ENCODE assay signal across 8 cellular contexts in the genomic region with DNA sequence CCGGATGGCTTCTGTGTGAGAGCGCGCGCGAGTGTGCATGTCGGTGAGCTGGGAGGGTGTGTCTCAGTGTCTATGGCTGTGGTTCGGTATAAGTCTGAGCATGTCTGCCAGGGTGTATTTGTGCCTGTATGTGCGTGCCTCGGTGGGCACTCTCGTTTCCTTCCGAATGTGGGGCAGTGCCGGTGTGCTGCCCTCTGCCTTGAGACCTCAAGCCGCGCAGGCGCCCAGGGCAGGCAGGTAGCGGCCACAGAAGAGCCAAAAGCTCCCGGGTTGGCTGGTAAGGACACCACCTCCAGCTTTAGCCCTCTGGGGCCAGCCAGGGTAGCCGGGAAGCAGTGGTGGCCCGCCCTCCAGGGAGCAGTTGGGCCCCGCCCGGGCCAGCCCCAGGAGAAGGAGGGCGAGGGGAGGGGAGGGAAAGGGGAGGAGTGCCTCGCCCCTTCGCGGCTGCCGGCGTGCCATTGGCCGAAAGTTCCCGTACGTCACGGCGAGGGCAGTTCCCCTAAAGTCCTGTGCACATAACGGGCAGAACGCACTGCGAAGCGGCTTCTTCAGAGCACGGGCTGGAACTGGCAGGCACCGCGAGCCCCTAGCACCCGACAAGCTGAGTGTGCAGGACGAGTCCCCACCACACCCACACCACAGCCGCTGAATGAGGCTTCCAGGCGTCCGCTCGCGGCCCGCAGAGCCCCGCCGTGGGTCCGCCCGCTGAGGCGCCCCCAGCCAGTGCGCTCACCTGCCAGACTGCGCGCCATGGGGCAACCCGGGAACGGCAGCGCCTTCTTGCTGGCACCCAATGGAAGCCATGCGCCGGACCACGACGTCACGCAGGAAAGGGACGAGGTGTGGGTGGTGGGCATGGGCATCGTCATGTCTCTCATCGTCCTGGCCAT. TPM values are rescaled to one million over a fixed set of nuclear protein-coding genes. Genes with fewer than 3 reads are reported as not detected.
DNase-seq lines count a peak whose midpoint lies in the region; ATAC-seq and TF ChIP-seq lines count a peak whose summit lies in the region.

TSS of gene ADRB2 (plus strand) at position 530 of the 890 bp plus-strand sequence. CDS start at position 751, 221 bp downstream.

- DNase-seq in Caco-2: peak; percentile 84 to 85
- peak in 75 of 76 experiments; percentile 3 to 90 (median 74) for DNase-seq in HUDEP-2 (lab: John Stamatoyannopoulos, UW; ENCODE audit: unreplicated experiment in 76 of 76)
- peak; percentile 97 for DNase-seq in RWPE1 (ENCODE audit: low spot score)
- DNase-seq in activated gamma-delta T cell treated with anti-CD3 and anti-CD28 coated beads, Interleukin-2, amount 50 U/mL, for 16 hours (ENCODE audit: low read depth): peak; percentile 83
- DNase-seq in foreskin keratinocyte: peak; percentile 97 to 98
- peak; percentile 96 for DNase-seq in neural progenitor cell (ENCODE audit: low spot score)

- intact Hi-C loops in Caco-2 (cut with micrococcal nuclease; ENCODE audit: unreplicated experiment): loop anchor here (2.0 kb wide), 1 partner anchor 18 kb away; no protein-coding TSS in a partner anchor

- no peak within 1 kb of the TSS for H3K27ac Mint-ChIP-seq in Caco-2 (ENCODE audit: unreplicated experiment)
- no peak within 1 kb of the TSS for H3K27ac Mint-ChIP-seq in neural progenitor cell

- H3K9ac ChIP-seq in neural progenitor cell (no peak within 1 kb of the TSS), stomach smooth muscle (ENCODE audit: low read length in 2 of 2) (peak within 1 kb of the TSS; percentile 84 to 87)

- peak within 1 kb of the TSS; percentile 99 for H3K27ac ChIP-seq in RWPE1
- H3K27ac ChIP-seq in foreskin keratinocyte: peak within 1 kb of the TSS; percentile 85
- H3K27ac ChIP-seq in neural progenitor cell: no peak within 1 kb of the TSS
- peak within 1 kb of the TSS; percentile 91 for H3K27ac ChIP-seq in stomach smooth muscle (ENCODE audit: low read length)

- H2AFZ ChIP-seq in neural progenitor cell (replicated peaks): peak within 1 kb of the TSS; percentile 80

- BruUV-seq in Caco-2 (replicated peaks; lab: Mats Ljungman, UMichigan): no TSS peak

- no peaks in the 10 kb centered on the region for H3K9me3 ChIP-seq in Caco-2
- no peaks in the 10 kb centered on the region for H3K9me3 ChIP-seq in neural progenitor cell (ENCODE audit: low read depth)
- H3K9me3 ChIP-seq in stomach smooth muscle (ENCODE audit: control insufficient read depth in 2 of 2, low read length in 2 of 2): no peaks in the 10 kb centered on the region

- no peaks in the 10 kb centered on the region for H3F3A ChIP-seq in neural progenitor cell (ENCODE audit: low read depth)

- H4K20me1 ChIP-seq in neural progenitor cell (ENCODE audit: low read depth): no peaks in the 10 kb centered on the region

- H3K4me1 ChIP-seq in Caco-2: peaks cover 4% of the 10 kb centered on the region; the same call in 1 of the 2 replicates
- peaks cover 14% of the 10 kb centered on the region for H3K4me1 ChIP-seq in foreskin keratinocyte
- no peaks in the 10 kb centered on the region for H3K4me1 ChIP-seq in neural progenitor cell
- peaks cover 35% of the 10 kb centered on the region for H3K4me1 ChIP-seq in stomach smooth muscle (ENCODE audit: control insufficient read depth, insufficient read depth, low read length)

- H3K36me3 Mint-ChIP-seq in Caco-2 (ENCODE audit: insufficient read depth, unreplicated experiment) (no peaks in the 10 kb centered on the region), neural progenitor cell (no peaks in the 10 kb centered on the region)

- CTCF ChIA-PET in Caco-2 (lab: Charles Lee): interaction anchor here (1.0 to 1.5 kb wide), 2 partner anchors 85 to 289 kb away, joined by 3 to 6 read pairs; no protein-coding TSS in a partner anchor
- CTCF ChIA-PET in RWPE1 (lab: Yijun Ruan, JAX): interaction anchor here (0.6 to 1.0 kb wide), 7 partner anchors 70 to 1317 kb away, joined by 3 to 4 read pairs (median 3); no protein-coding TSS in a partner anchor

- H3K27me3 Mint-ChIP-seq in Caco-2 (ENCODE audit: insufficient read depth, unreplicated experiment) (peaks cover 29% of the 10 kb centered on the region), neural progenitor cell (ENCODE audit: insufficient read depth, low read depth) (peaks cover 30% of the 10 kb centered on the region)

- TF ChIP-seq CTCF in Caco-2 (IDR thresholded peaks at IDR 0.05; ENCODE audit: insufficient read depth in 1 of 2, low read depth in 1 of 2, low read length in 1 of 2, severe bottlenecking in 1 of 2, unreplicated experiment in 1 of 2) (peak in 1 of 2 experiments; percentile 1), RWPE1 (conservative IDR thresholded peaks at IDR 0.05; ENCODE audit: low read depth) (no peak), foreskin keratinocyte (conservative IDR thresholded peaks at IDR 0.05) (peak; percentile 32), neural progenitor cell (IDR thresholded peaks at IDR 0.05) (no peak)

- no peaks in the 10 kb centered on the region for H3K27me3 ChIP-seq in Caco-2 (replicated peaks; ENCODE audit: control insufficient read depth, insufficient read depth, low read length)
- no peaks in the 10 kb centered on the region for H3K27me3 ChIP-seq in foreskin keratinocyte
- peaks cover 58% of the 10 kb centered on the region for H3K27me3 ChIP-seq in neural progenitor cell
- no peaks in the 10 kb centered on the region for H3K27me3 ChIP-seq in stomach smooth muscle (ENCODE audit: control insufficient read depth in 1 of 2, insufficient read depth in 2 of 2, low read length in 2 of 2)

- H3K36me3 ChIP-seq in Caco-2 (ENCODE audit: control insufficient read depth, insufficient read depth, low read length) (no peaks in the 10 kb centered on the region), neural progenitor cell (no peaks in the 10 kb centered on the region), stomach smooth muscle (ENCODE audit: control insufficient read depth in 2 of 2, insufficient read depth in 2 of 2, low read length in 2 of 2) (no peaks in the 10 kb centered on the region)

- H3K4me3 Mint-ChIP-seq in Caco-2 (ENCODE audit: unreplicated experiment) (peak within 1 kb of the TSS; percentile 79), neural progenitor cell (peak within 1 kb of the TSS; percentile 87)

- POLR2A ChIA-PET in Caco-2 (lab: Charles Lee) (no interaction called here), RWPE1 (lab: Yijun Ruan, JAX; ENCODE audit: low non-redundant PET) (interaction anchor here (0.6 kb wide), 2 partner anchors 36 to 232 kb away, joined by 3 read pairs; no protein-coding TSS in a partner anchor)

- H3K4me2 ChIP-seq in neural progenitor cell: peak within 1 kb of the TSS; percentile 91

- H3K4me1 Mint-ChIP-seq in Caco-2 (ENCODE audit: low read depth, unreplicated experiment) (peaks cover 8% of the 10 kb centered on the region), neural progenitor cell (peaks cover 9% of the 10 kb centered on the region)

- no peaks in the 10 kb centered on the region for H3K79me2 ChIP-seq in neural progenitor cell (ENCODE audit: low read depth)

- H3K4me3 ChIP-seq in Caco-2 (ENCODE audit: low read depth, low read length): peak within 1 kb of the TSS; percentile 36
- peak within 1 kb of the TSS; percentile 66 for H3K4me3 ChIP-seq in neural progenitor cell
- H3K4me3 ChIP-seq in stomach smooth muscle (ENCODE audit: low read length in 2 of 2): peak within 1 kb of the TSS; percentile 92 to 95

- H3K9me3 Mint-ChIP-seq in Caco-2 (ENCODE audit: unreplicated experiment): no peaks in the 10 kb centered on the region
- no peaks in the 10 kb centered on the region for H3K9me3 Mint-ChIP-seq in neural progenitor cell

- ATAC-seq in GM21390 (IDR thresholded peaks at IDR 0.05; ENCODE audit: unreplicated experiment) (peak; percentile 98), foreskin keratinocyte (peak; percentile 95)

RNA-seq across cellular contexts. Expression of gene ADRB2, which starts in this region (rescaled TPM):
- not detected in 2 replicates for total RNA-seq in Caco-2 (2022)
- total RNA-seq in foreskin keratinocyte: 20.4 and 36.9 TPM in 2 replicates
- polyA plus RNA-seq in foreskin keratinocyte: 10.8 and 23.5 TPM in 2 replicates
- total RNA-seq in neural progenitor cell (ENCODE audit: low replicate concordance): 0.32 and 0.40 TPM in 2 replicates

Comparison
In these comparisons a context has a peak if more than half of its experiments do, and no peak if none do; other contexts are left out.
1. RNA of gene ADRB2 (total RNA-seq): 20.4 to 36.9 TPM in foreskin keratinocyte; 0.32 to 0.40 TPM in neural progenitor cell and not detected in Caco-2; every median in the first group is over 10 times any median in the second.
2. Peak in DNase-seq and H3K4me3 ChIP-seq in Caco-2; RNA of the gene not detected or under 1 TPM.
3. Peak in DNase-seq, H3K4me3 ChIP-seq and H3K4me2 ChIP-seq in neural progenitor cell; RNA of the gene not detected or under 1 TPM.
4. H3K4me3 ChIP-seq: peak in every context shown above with its lines; median percentile 94 in stomach smooth muscle; 66 in neural progenitor cell; 36 in Caco-2.
5. Peak in every context shown above with its lines, with median percentiles within 50 percentile points of each other: DNase-seq.